In genomic region chr2:219059725-219060682, GRCh38 we compare ENCODE assay signal across 8 cellular contexts. TPM values are rescaled to one million over a fixed set of nuclear protein-coding genes. Genes with fewer than 3 reads are reported as not detected.
DNase-seq lines count a peak whose midpoint lies in the region; ATAC-seq, FAIRE-seq and TF ChIP-seq lines count a peak whose summit lies in the region.

No MANE protein-coding gene starts in this region.

- H3K4me1 ChIP-seq in GM23248 (ENCODE audit: insufficient read depth) (peaks cover 6% of the 10 kb centered on the region; the same call in 1 of the 2 replicates), GM12878 (ENCODE audit: control insufficient read depth, insufficient read depth, low read length) (no peaks in the 10 kb centered on the region)

- peaks cover 0 to 4% (median 0%) of the 10 kb centered on the region in 3 donors for H3K36me3 Mint-ChIP-seq in naive thymus-derived CD8-positive, alpha-beta T cell

- H4K20me1 ChIP-seq in GM23248 (ENCODE audit: insufficient read depth) (no peaks in the 10 kb centered on the region), GM12878 (ENCODE audit: control insufficient read depth, insufficient read depth) (no peaks in the 10 kb centered on the region)

- peaks cover 15 to 28% (median 20%) of the 10 kb centered on the region in 4 donors for H3K4me1 Mint-ChIP-seq in naive thymus-derived CD8-positive, alpha-beta T cell

- SMC1A ChIA-PET in GM12878 (lab: Charles Lee; ENCODE audit: uncharacterized antibody, unreplicated experiment), result interaction anchor here (1.2 to 2.0 kb wide), 2 partner anchors 59 to 95 kb away, joined by 4 read pairs; no protein-coding TSS in a partner anchor

- peak overlapping the region in 1 of 10 donors; percentile 36 for H3K27ac Mint-ChIP-seq in naive thymus-derived CD8-positive, alpha-beta T cell

- no peak for FAIRE-seq in GM12878 (lab: Jason Lieb, UNC)

- RAD21 ChIA-PET in GM12878 (lab: Charles Lee; ENCODE audit: unreplicated experiment), result interaction anchor here (0.7 to 2.9 kb wide), 4 partner anchors 60 to 95 kb away, joined by 3 to 24 read pairs (median 14); no protein-coding TSS in a partner anchor

- H3K4me3 Mint-ChIP-seq in naive thymus-derived CD8-positive, alpha-beta T cell, result peak overlapping the region; percentile 4 to 87 (median 62)

- peak overlapping the region; percentile 32 for H3K4me2 ChIP-seq in GM23248 (ENCODE audit: unreplicated experiment)
- no peak overlapping the region for H3K4me2 ChIP-seq in GM12878 (ENCODE audit: control insufficient read depth, insufficient read depth)

- H3K4me3 ChIP-seq in GM23248, result no peak overlapping the region
- H3K4me3 ChIP-seq in GM12878, result no peak overlapping the region

- no peaks in the 10 kb centered on the region for H3F3A ChIP-seq in GM23248 (ENCODE audit: insufficient read depth)

- H3K27ac ChIP-seq in GM23248, result no peak overlapping the region
- no peak overlapping the region for H3K27ac ChIP-seq in GM12878 (ENCODE audit: control insufficient read depth, insufficient read depth)

- H3K9me2 ChIP-seq in GM23248 (ENCODE audit: insufficient read depth), result no peaks in the 10 kb centered on the region

- H3K36me3 ChIP-seq in GM23248 (ENCODE audit: low read depth) (no peaks in the 10 kb centered on the region), GM12878 (ENCODE audit: control insufficient read depth in 2 of 2, insufficient read depth in 2 of 2, low read length in 1 of 2) (no peaks in the 10 kb centered on the region)

- TF ChIP-seq EP300 in GM12878 (IDR thresholded peaks at IDR 0.05; ENCODE audit: borderline replicate concordance in 1 of 2, control insufficient read depth in 1 of 2, low read depth in 2 of 2, low read length in 2 of 2), result no peak

- TF ChIP-seq POLR2A in GM12878 (IDR thresholded peaks at IDR 0.05; ENCODE audit: low read depth, low read length), result no peak

- H3K27me3 ChIP-seq in GM23248 (replicated peaks; ENCODE audit: insufficient read depth) (peaks cover 78% of the 10 kb centered on the region), GM12878 (replicated peaks in 1 of 2; ENCODE audit: control insufficient read depth in 2 of 2, insufficient read depth in 2 of 2, low read length in 1 of 2) (peaks cover 23 to 26% of the 10 kb centered on the region in 2 experiments)

- CTCF ChIA-PET in GM12878 (lab: Yijun Ruan, JAX), result interaction anchor here (0.9 to 5.2 kb wide), 6 partner anchors 12 to 102 kb away, joined by 3 to 60 read pairs (median 14); no protein-coding TSS in a partner anchor

- no peaks in the 10 kb centered on the region for H3K9me3 Mint-ChIP-seq in naive thymus-derived CD8-positive, alpha-beta T cell

- POLR2A ChIA-PET in GM12878 (lab: Charles Lee), result no interaction called here
- POLR2A ChIA-PET in naive thymus-derived CD8-positive, alpha-beta T cell (lab: Charles Lee), result no interaction called here

- intact Hi-C loops in GM12878 (cut with micrococcal nuclease; ENCODE audit: unreplicated experiment), result loop anchor here (5.0 kb wide), 2 partner anchors 42 to 237 kb away; no protein-coding TSS in a partner anchor

- DNase-seq in AG20443 (ENCODE audit: low spot score), result peak; percentile 32
- peak; percentile 24 for DNase-seq in GM23248
- no peak for DNase-seq in GM12878 (ENCODE audit: low read depth, low spot score)
- no peak for DNase-seq in naive thymus-derived CD8-positive, alpha-beta T cell
- DNase-seq in cortex of kidney (lab: John Stamatoyannopoulos, UW), result no peak
- DNase-seq in NCI-H1092 treated with DMSO at 0.1 percent for 48 hours (lab: John Stamatoyannopoulos, UW), result no peak

- H3K27me3 Mint-ChIP-seq in naive thymus-derived CD8-positive, alpha-beta T cell, result peaks cover 32 to 81% (median 49%) of the 10 kb centered on the region in 5 donors

- WGBS in GM23248 (ENCODE audit: low coverage in 1 of 2, low lambda C conversion rate in 2 of 2, missing lambda C conversion rate in 2 of 2), 2 experiments, result 2 to 3% methylated on average over 50 to 57 of the region's 81 CpGs
- WGBS in GM12878 (ENCODE audit: insufficient coverage, insufficient replicate concordance, low lambda C conversion rate, missing lambda C conversion rate), result 25% methylated on average over 70 of the region's 81 CpGs

- TF ChIP-seq CTCF in GM12878 (IDR thresholded peaks at IDR 0.05 in 2 of 3, conservative IDR thresholded peaks at IDR 0.05 in 1 of 3; ENCODE audit: control insufficient read depth in 2 of 3, extremely low read depth in 1 of 3, insufficient read depth in 1 of 3, low read depth in 3 of 3, low read length in 3 of 3), result no peak

- no peaks in the 10 kb centered on the region for H3K79me2 ChIP-seq in GM23248 (ENCODE audit: insufficient read depth)
- H3K79me2 ChIP-seq in GM12878 (ENCODE audit: control insufficient read depth, insufficient read depth, low read length), result no peaks in the 10 kb centered on the region

- no TSS peak for BruUV-seq in GM12878 (replicated peaks; lab: Mats Ljungman, UMichigan)

- H3K9ac ChIP-seq in GM23248 (no peak overlapping the region), GM12878 (ENCODE audit: control insufficient read depth, insufficient read depth, low read length) (no peak overlapping the region)

- H2AFZ ChIP-seq in GM23248, result no peak overlapping the region
- no peak overlapping the region for H2AFZ ChIP-seq in GM12878 (ENCODE audit: control insufficient read depth, low read depth, low read length)

- in situ Hi-C loops in GM23248 (cut with MboI), result no loop called here
- in situ Hi-C loops in GM12878 (cut with MboI), result loop anchor here (5.0 kb wide), 3 partner anchors 57 to 237 kb away; no protein-coding TSS in a partner anchor

- ATAC-seq in GM12878 (no peak), HG03159 (IDR thresholded peaks at IDR 0.05; ENCODE audit: unreplicated experiment) (no peak), GM19324 (IDR thresholded peaks at IDR 0.05; ENCODE audit: low FRiP score, unreplicated experiment) (no peak)
- ATAC-seq in naive thymus-derived CD8-positive, alpha-beta T cell, result no peak

- TF ChIP-seq RAD21 in GM12878 (IDR thresholded peaks at IDR 0.05; ENCODE audit: insufficient read depth, low read depth, low read length), result no peak

- H3K9me3 ChIP-seq in GM23248 (ENCODE audit: low read depth), result no peaks in the 10 kb centered on the region
- H3K9me3 ChIP-seq in GM12878 (replicated peaks; ENCODE audit: control insufficient read depth, insufficient read depth, low read length), result no peaks in the 10 kb centered on the region

TF ChIP-seq in GM12878, 131 proteins besides CTCF, POLR2A, EP300 and RAD21:
- TF ChIP-seq SUZ12 (IDR thresholded peaks at IDR 0.05; ENCODE audit: unreplicated experiment), result peak; percentile 54
- TF ChIP-seq MYC (IDR thresholded peaks at IDR 0.05; ENCODE audit: insufficient read depth, insufficient read length, insufficient replicate concordance, low read length, severe bottlenecking), result no peak

RNA-seq across cellular contexts. Expression of gene IHH, which starts 0.7 kb away (rescaled TPM):
- total RNA-seq in GM23248 (2014; rRNA removed; shearing (Covaris generic)), result not detected in 2 replicates
- polyA plus RNA-seq in GM23248 (2016; fragmentation: Nextera tagmentation; extraction: Ambion mirVana) (not detected in 2 replicates), GM12878 (2011; rRNA removed) (not detected in 2 replicates), GM12878 (2014; fragmentation: Illumina TruSeq; extraction: Trizol) (not detected in 2 replicates), GM12878 (2014; fragmentation: Nextera tagmentation; extraction: Ambion mirVana) (not detected), GM12878 (2014; rRNA removed) (0.04 TPM in 1 of 2 replicates, not detected in the other), GM12878 (2016; fragmentation: Nextera tagmentation; extraction: Ambion mirVana) (not detected)
- not detected in 2 replicates for total RNA-seq in GM12878 (2013; cell fraction: nucleolus; rRNA removed)
- total RNA-seq in GM12878 (2014; rRNA removed) (not detected in 2 replicates), GM12878 (2014; rRNA removed; fragmentation: Illumina TruSeq; extraction: Trizol) (not detected in 2 replicates), GM12878 (2021) (not detected in 2 replicates)
- not detected for polyA plus RNA-seq in GM12878 (2011; ENCODE audit: low read depth)
- polyA plus RNA-seq in GM12878 (2011; cell fraction: cytosol; rRNA removed), result not detected in 2 replicates
- polyA plus RNA-seq in GM12878 (2011; cell fraction: nucleus; rRNA removed), result 0.06 TPM in 1 of 2 replicates, not detected in the other
- not detected in 2 replicates for polyA plus RNA-seq in GM12878 (2012)
- not detected in 2 replicates for polyA minus RNA-seq in GM12878 (2011; rRNA and poly(A)+ RNA removed)
- polyA minus RNA-seq in GM12878 (2011; cell fraction: cytosol; rRNA and poly(A)+ RNA removed), result not detected in 2 replicates
- polyA minus RNA-seq in GM12878 (2011; cell fraction: nucleus; rRNA and poly(A)+ RNA removed), result 0.29 TPM in 1 of 2 replicates, not detected in the other
- total RNA-seq in naive thymus-derived CD8-positive, alpha-beta T cell, result not detected
- polyA plus RNA-seq in naive thymus-derived CD8-positive, alpha-beta T cell, result not detected

RNA-seq across cellular contexts. Expression of gene CFAP65, which starts 18.7 kb away (rescaled TPM):
- total RNA-seq in GM23248 (2014; rRNA removed; shearing (Covaris generic)), result not detected in 2 replicates
- polyA plus RNA-seq in GM23248 (2016; fragmentation: Nextera tagmentation; extraction: Ambion mirVana), result 0.08 TPM in 1 of 2 replicates, not detected in the other
- total RNA-seq in GM12878 (2013; cell fraction: nucleolus; rRNA removed), result not detected in 2 replicates
- total RNA-seq in GM12878 (2014; rRNA removed), result not detected in 2 replicates
- not detected in 2 replicates for total RNA-seq in GM12878 (2014; rRNA removed; fragmentation: Illumina TruSeq; extraction: Trizol)
- total RNA-seq in GM12878 (2021), result not detected in 2 replicates
- not detected for polyA plus RNA-seq in GM12878 (2011; ENCODE audit: low read depth)
- polyA plus RNA-seq in GM12878 (2011; rRNA removed), result not detected in 2 replicates
- polyA plus RNA-seq in GM12878 (2011; cell fraction: cytosol; rRNA removed), result 0.07 TPM in 1 of 2 replicates, not detected in the other
- polyA plus RNA-seq in GM12878 (2011; cell fraction: nucleus; rRNA removed), result not detected in 2 replicates
- polyA plus RNA-seq in GM12878 (2012), result not detected in 2 replicates
- polyA plus RNA-seq in GM12878 (2014; fragmentation: Illumina TruSeq; extraction: Trizol), result not detected in 2 replicates
- polyA plus RNA-seq in GM12878 (2014; fragmentation: Nextera tagmentation; extraction: Ambion mirVana), result not detected
- polyA plus RNA-seq in GM12878 (2014; rRNA removed), result not detected in 2 replicates
- polyA plus RNA-seq in GM12878 (2016; fragmentation: Nextera tagmentation; extraction: Ambion mirVana), result not detected
- not detected in 2 replicates for polyA minus RNA-seq in GM12878 (2011; rRNA and poly(A)+ RNA removed)
- not detected in 2 replicates for polyA minus RNA-seq in GM12878 (2011; cell fraction: cytosol; rRNA and poly(A)+ RNA removed)
- polyA minus RNA-seq in GM12878 (2011; cell fraction: nucleus; rRNA and poly(A)+ RNA removed), result not detected in 2 replicates
- not detected for total RNA-seq in naive thymus-derived CD8-positive, alpha-beta T cell
- under 1 TPM in 1 of 3 donors, not detected in 2; 0.23 TPM for polyA plus RNA-seq in naive thymus-derived CD8-positive, alpha-beta T cell

Comparison
In these comparisons a context has a peak if more than half of its experiments do, and no peak if none do; other contexts are left out.
1. DNase-seq: peak in AG20443 (single experiment) and GM23248 (single experiment); none in GM12878 (single experiment), naive thymus-derived CD8-positive, alpha-beta T cell (0 of 10), cortex of kidney (single experiment) and NCI-H1092 treated with DMSO at 0.1 percent for 48 hours (single experiment).